In genomic region chr4:144421839-144422565, GRCh38 we compare ENCODE assay signal across 20 cellular contexts.
"Had no signal": no experiment of that assay in that cellular context is flagged by ENCODE, and none has a peak within 500 bp of the region (broad histone marks: within the 10 kb centered on the region; RNA-seq: fewer than 3 reads in every experiment).

No MANE protein-coding gene starts in this region.

- H3K27ac ChIP-seq: adrenal gland, brain microvascular endothelial cell, esophagus squamous epithelium, gastrocnemius medialis, ovary, suprapubic skin had no signal

- H3K4me1 ChIP-seq: adrenal gland, esophagus squamous epithelium, gastrocnemius medialis, suprapubic skin had no signal

- H3K36me3 ChIP-seq: adrenal gland, brain microvascular endothelial cell, esophagus squamous epithelium, gastrocnemius medialis, ovary, suprapubic skin had no signal

- H3K4me3 ChIP-seq: adrenal gland, esophagus squamous epithelium, gastrocnemius medialis, mucosa of descending colon, ovary, suprapubic skin had no signal

- H3K27me3 ChIP-seq: adrenal gland, brain microvascular endothelial cell, esophagus squamous epithelium, gastrocnemius medialis, ovary, suprapubic skin had no signal

- DNase-seq: activated B cell treated with CpG ODN at 0.5 μM for 24 hours; activated CD4-positive, alpha-beta T cell treated with anti-CD3 and anti-CD28 coated beads, Interleukin-2, amount 10 ng/mL, durations not matched to agents 7 days and 5 days; activated naive CD4-positive, alpha-beta T cell treated with anti-CD3 and anti-CD28 coated beads, Interleukin-2, amount 50 U/mL, for 16 hours; activated T-cell treated with anti-CD3 and anti-CD28 coated beads for 4 hours; adrenal gland; brain microvascular endothelial cell; cerebellar nuclear complex; dermis blood vessel endothelial cell; esophagus squamous epithelium; gastrocnemius medialis; immature natural killer cell; left colon; mucosa of descending colon; naive thymus-derived CD8-positive, alpha-beta T cell; ovary; stimulated activated CD4-positive, alpha-beta T cell treated with anti-CD3 and anti-CD28 coated beads, Interleukin-4, amount 100 ng/mL, for 1 hour; stimulated activated CD8-positive, alpha-beta memory T cell treated with anti-CD3 and anti-CD28 coated beads, Interleukin-4, amount 100 ng/mL, for 48 hours; stimulated activated naive CD8-positive, alpha-beta T cell treated with anti-CD3 and anti-CD28 coated beads, Interleukin-15, Interleukin-2, amounts not matched to agents 100 U/mL and 50 U/mL, for 24 hours; T-helper 17 cell had no signal

- H3K9me3 ChIP-seq: adrenal gland, esophagus squamous epithelium, gastrocnemius medialis, mucosa of descending colon, ovary, suprapubic skin had no signal
